In the genomic region with DNA sequence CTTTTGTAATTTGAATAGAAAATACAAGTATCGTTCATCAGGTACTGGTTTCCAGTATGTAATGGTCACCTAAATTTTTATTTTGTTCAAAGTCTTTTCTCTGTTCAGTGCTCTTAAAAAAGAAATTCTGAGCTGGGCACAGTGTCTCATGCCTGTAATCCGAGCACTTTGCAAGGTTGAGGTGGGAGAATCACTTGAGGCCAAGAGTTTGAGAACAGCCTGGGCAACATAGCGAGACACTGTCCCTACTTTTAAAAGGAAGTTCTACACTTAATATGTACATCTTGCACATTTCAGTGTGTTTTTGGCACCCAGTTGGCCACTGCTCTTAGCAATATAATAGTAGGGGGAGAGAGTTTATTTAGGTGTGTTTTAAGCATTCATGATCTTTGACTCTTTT, we compare ENCODE assay signal across 10 cellular contexts. TPM values are rescaled to one million over a fixed set of nuclear protein-coding genes. Genes with fewer than 3 reads are reported as not detected.
A peak's percentile ranks its signal among the peaks of the same experiment; 100 is the strongest.
DNase-seq lines count a peak whose midpoint lies in the region; ATAC-seq and TF ChIP-seq lines count a peak whose summit lies in the region.
"Had no signal": no experiment of that assay in that cellular context is flagged by ENCODE, and none has a peak within 500 bp of the region (broad histone marks: within the 10 kb centered on the region; RNA-seq: fewer than 3 reads in every experiment).

No MANE protein-coding gene starts in this region.

- no peak for TF ChIP-seq POLR2A in uterus (IDR thresholded peaks at IDR 0.05)

- peak overlapping the region; percentile 94 for H3K27ac Mint-ChIP-seq in T-helper 17 cell

- no peak overlapping the region for H3K9ac ChIP-seq in liver (ENCODE audit: low read depth in 1 of 2, low read length in 2 of 2)

- no peak for DNase-seq in cardiac muscle cell (ENCODE audit: low read depth in 1 of 2, low spot score in 1 of 2)
- DNase-seq in right atrium auricular region (ENCODE audit: low spot score): no peak
- no peak for DNase-seq in T-helper 17 cell
- DNase-seq in uterus: no peak
- no peak for DNase-seq in kidney tubule cell (ENCODE audit: low spot score)
- no peak for DNase-seq in stimulated activated naive CD4-positive, alpha-beta T cell (lab: John Stamatoyannopoulos, UW)
- DNase-seq: NCI-H748 treated with DMSO at 0.1 percent for 48 hours had no signal

- H3K9me3 ChIP-seq in cardiac muscle cell (ENCODE audit: low read depth): no peaks in the 10 kb centered on the region
- no peaks in the 10 kb centered on the region for H3K9me3 ChIP-seq in right atrium auricular region
- H3K9me3 ChIP-seq in T-helper 17 cell (ENCODE audit: control insufficient read depth, low read length, poor library complexity, severe bottlenecking): no peaks in the 10 kb centered on the region
- H3K9me3 ChIP-seq in liver (ENCODE audit: control insufficient read depth in 4 of 4, low read length in 3 of 4): no peaks in the 10 kb centered on the region
- no peaks in the 10 kb centered on the region for H3K9me3 ChIP-seq in uterus

- peaks cover 41% of the 10 kb centered on the region for H3K4me1 Mint-ChIP-seq in T-helper 17 cell

- no peaks in the 10 kb centered on the region for H3K36me3 Mint-ChIP-seq in T-helper 17 cell (ENCODE audit: low read depth)

- no peak for TF ChIP-seq RAD21 in liver (IDR thresholded peaks at IDR 0.05)

- H3K27me3 ChIP-seq in cardiac muscle cell: no peaks in the 10 kb centered on the region
- H3K27me3 ChIP-seq in right atrium auricular region: no peaks in the 10 kb centered on the region
- H3K27me3 ChIP-seq in liver (ENCODE audit: control insufficient read depth in 4 of 4, insufficient read depth in 4 of 4, low read length in 3 of 4): no peaks in the 10 kb centered on the region
- no peaks in the 10 kb centered on the region for H3K27me3 ChIP-seq in uterus

- TF ChIP-seq CTCF in cardiac muscle cell (IDR thresholded peaks at IDR 0.05; ENCODE audit: low read depth, low read length): no peak
- no peak for TF ChIP-seq CTCF in right atrium auricular region (IDR thresholded peaks at IDR 0.05)
- no peak for TF ChIP-seq CTCF in liver (IDR thresholded peaks at IDR 0.05; ENCODE audit: low read depth, low read length, missing input control)
- TF ChIP-seq CTCF in uterus (IDR thresholded peaks at IDR 0.05): no peak

- no peaks in the 10 kb centered on the region for H3K27me3 Mint-ChIP-seq in T-helper 17 cell

- intact Hi-C loops in uterus (cut with DNase I; ENCODE audit: low total_unique reads): no loop called here

- H3K4me1 ChIP-seq in cardiac muscle cell (ENCODE audit: low read depth) (peaks cover 4% of the 10 kb centered on the region), right atrium auricular region (peaks cover 0 to 28% of the 10 kb centered on the region in 2 donors), liver (ENCODE audit: control insufficient read depth in 4 of 4, insufficient read depth in 4 of 4, low read length in 3 of 4) (peaks cover 4 to 24% (median 13%) of the 10 kb centered on the region in 4 donors), uterus (peaks cover 0 to 4% of the 10 kb centered on the region in 2 donors)

- 48% methylated on average over 3 of the region's 3 CpGs for WGBS in liver

- H3K4me3 ChIP-seq in cardiac muscle cell: no peak overlapping the region
- H3K4me3 ChIP-seq in right atrium auricular region: no peak overlapping the region
- no peak overlapping the region for H3K4me3 ChIP-seq in liver (ENCODE audit: low read depth in 1 of 3, low read length in 3 of 3)
- no peak overlapping the region for H3K4me3 ChIP-seq in uterus

- peak; percentile 34 for ATAC-seq in T-helper 17 cell
- no peak for ATAC-seq in GM18511 (IDR thresholded peaks at IDR 0.05; ENCODE audit: unreplicated experiment)

- peak overlapping the region; percentile 88 for H3K4me3 Mint-ChIP-seq in T-helper 17 cell

- H3K36me3 ChIP-seq in cardiac muscle cell (no peaks in the 10 kb centered on the region), right atrium auricular region (no peaks in the 10 kb centered on the region), liver (ENCODE audit: control insufficient read depth in 4 of 4, insufficient read depth in 3 of 4, low read depth in 1 of 4, low read length in 3 of 4) (no peaks in the 10 kb centered on the region), uterus (no peaks in the 10 kb centered on the region)

- H3K27ac ChIP-seq in cardiac muscle cell (peak overlapping the region; percentile 74), right atrium auricular region (no peak overlapping the region), liver (ENCODE audit: low read depth in 1 of 2, low read length in 2 of 2) (peak overlapping the region; percentile 48 to 54), uterus (peak overlapping the region; percentile 44 to 45)
- H3K27ac ChIP-seq: C4-2B had no signal

TF ChIP-seq in liver, 16 proteins besides CTCF, POLR2A, EP300 and RAD21:
- TF ChIP-seq TAF1 (conservative IDR thresholded peaks at IDR 0.05) (no peak), FOXA1 (IDR thresholded peaks at IDR 0.05) (no peak), FOXA2 (IDR thresholded peaks at IDR 0.05) (no peak), YY1 (IDR thresholded peaks at IDR 0.05) (no peak), RXRA (IDR thresholded peaks at IDR 0.05) (no peak), SP1 (IDR thresholded peaks at IDR 0.05) (no peak), GABPA (IDR thresholded peaks at IDR 0.05 in 1 of 2, conservative IDR thresholded peaks at IDR 0.05 in 1 of 2) (no peak), EGR1 (IDR thresholded peaks at IDR 0.05; ENCODE audit: low read depth in 2 of 2) (no peak), JUND (IDR thresholded peaks at IDR 0.05) (no peak)
- TF ChIP-seq, protein P1, sequence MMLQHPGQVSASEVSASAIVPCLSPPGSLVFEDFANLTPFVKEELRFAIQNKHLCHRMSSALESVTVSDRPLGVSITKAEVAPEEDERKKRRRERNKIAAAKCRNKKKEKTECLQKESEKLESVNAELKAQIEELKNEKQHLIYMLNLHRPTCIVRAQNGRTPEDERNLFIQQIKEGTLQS (IDR thresholded peaks at IDR 0.05): no peak
- TF ChIP-seq, protein P2, sequence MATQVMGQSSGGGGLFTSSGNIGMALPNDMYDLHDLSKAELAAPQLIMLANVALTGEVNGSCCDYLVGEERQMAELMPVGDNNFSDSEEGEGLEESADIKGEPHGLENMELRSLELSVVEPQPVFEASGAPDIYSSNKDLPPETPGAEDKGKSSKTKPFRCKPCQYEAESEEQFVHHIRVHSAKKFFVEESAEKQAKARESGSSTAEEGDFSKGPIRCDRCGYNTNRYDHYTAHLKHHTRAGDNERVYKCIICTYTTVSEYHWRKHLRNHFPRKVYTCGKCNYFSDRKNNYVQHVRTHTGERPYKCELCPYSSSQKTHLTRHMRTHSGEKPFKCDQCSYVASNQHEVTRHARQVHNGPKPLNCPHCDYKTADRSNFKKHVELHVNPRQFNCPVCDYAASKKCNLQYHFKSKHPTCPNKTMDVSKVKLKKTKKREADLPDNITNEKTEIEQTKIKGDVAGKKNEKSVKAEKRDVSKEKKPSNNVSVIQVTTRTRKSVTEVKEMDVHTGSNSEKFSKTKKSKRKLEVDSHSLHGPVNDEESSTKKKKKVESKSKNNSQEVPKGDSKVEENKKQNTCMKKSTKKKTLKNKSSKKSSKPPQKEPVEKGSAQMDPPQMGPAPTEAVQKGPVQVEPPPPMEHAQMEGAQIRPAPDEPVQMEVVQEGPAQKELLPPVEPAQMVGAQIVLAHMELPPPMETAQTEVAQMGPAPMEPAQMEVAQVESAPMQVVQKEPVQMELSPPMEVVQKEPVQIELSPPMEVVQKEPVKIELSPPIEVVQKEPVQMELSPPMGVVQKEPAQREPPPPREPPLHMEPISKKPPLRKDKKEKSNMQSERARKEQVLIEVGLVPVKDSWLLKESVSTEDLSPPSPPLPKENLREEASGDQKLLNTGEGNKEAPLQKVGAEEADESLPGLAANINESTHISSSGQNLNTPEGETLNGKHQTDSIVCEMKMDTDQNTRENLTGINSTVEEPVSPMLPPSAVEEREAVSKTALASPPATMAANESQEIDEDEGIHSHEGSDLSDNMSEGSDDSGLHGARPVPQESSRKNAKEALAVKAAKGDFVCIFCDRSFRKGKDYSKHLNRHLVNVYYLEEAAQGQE (IDR thresholded peaks at IDR 0.05): no peak
- TF ChIP-seq, protein P3, sequence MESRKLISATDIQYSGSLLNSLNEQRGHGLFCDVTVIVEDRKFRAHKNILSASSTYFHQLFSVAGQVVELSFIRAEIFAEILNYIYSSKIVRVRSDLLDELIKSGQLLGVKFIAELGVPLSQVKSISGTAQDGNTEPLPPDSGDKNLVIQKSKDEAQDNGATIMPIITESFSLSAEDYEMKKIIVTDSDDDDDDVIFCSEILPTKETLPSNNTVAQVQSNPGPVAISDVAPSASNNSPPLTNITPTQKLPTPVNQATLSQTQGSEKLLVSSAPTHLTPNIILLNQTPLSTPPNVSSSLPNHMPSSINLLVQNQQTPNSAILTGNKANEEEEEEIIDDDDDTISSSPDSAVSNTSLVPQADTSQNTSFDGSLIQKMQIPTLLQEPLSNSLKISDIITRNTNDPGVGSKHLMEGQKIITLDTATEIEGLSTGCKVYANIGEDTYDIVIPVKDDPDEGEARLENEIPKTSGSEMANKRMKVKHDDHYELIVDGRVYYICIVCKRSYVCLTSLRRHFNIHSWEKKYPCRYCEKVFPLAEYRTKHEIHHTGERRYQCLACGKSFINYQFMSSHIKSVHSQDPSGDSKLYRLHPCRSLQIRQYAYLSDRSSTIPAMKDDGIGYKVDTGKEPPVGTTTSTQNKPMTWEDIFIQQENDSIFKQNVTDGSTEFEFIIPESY (IDR thresholded peaks at IDR 0.05): no peak

RNA-seq across cellular contexts. Expression of a gene that starts 27.9 kb away (rescaled TPM):
- total RNA-seq in cardiac muscle cell (39.2 and 45.4 TPM in 2 replicates), right atrium auricular region (10 to 100 TPM; 36.4 to 39.2 TPM), T-helper 17 cell (100 to 1,000 TPM; 140 to 153 TPM), liver (10 to 100 TPM; 29.5 to 41.2 TPM), uterus (100 to 1,000 TPM in 2 of 4 donors, 10 to 100 TPM in 2; 34.6 to 112 (median 90.3) TPM)
- polyA plus RNA-seq in cardiac muscle cell (20.1 and 27.8 TPM in 2 replicates), liver (1 to 10 TPM; 5.7 to 7.0 TPM)

Comparison
In these comparisons a context has a peak if more than half of its experiments do, and no peak if none do; other contexts are left out.
1. H3K27ac ChIP-seq: peak in cardiac muscle cell (single experiment), liver (2 of 2) and uterus (2 of 2); none in right atrium auricular region (0 of 2).